In the genomic region with DNA sequence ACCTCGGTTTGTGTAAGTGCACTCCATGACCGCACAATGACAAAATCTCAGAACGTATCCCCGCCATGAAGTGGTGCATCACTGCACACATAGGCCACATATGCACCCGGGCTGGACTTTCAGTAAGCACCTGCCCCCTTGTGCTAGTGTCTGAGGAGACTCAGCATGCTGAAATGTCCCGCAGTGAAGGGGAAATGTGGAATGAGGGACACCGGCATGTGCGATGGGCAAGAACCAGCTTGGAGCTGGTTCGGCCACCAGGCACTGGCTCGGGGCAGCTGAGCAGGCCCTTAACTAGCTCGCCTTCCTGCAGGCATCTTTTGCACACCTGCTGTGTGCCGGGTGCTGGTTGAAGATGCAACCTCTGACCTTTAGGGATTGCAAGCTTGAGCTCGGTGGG, we compare ENCODE assay signal across 22 cellular contexts.
"Had no signal": no experiment of that assay in that cellular context is flagged by ENCODE, and none has a peak within 500 bp of the region (broad histone marks: within the 10 kb centered on the region; RNA-seq: fewer than 3 reads in every experiment).

No MANE protein-coding gene starts in this region.

- DNase-seq: activated CD4-positive, alpha-beta memory T cell treated with anti-CD3 and anti-CD28 coated beads for 36 hours; activated CD4-positive, alpha-beta T cell treated with anti-CD3 and anti-CD28 coated beads for 48 hours; activated effector memory CD4-positive, alpha-beta T cell treated with Interleukin-2 at 50 U/mL for 16 hours; activated naive CD4-positive, alpha-beta T cell treated with anti-CD3 and anti-CD28 coated beads for 36 hours; activated naive CD8-positive, alpha-beta T cell treated with anti-CD3 and anti-CD28 coated beads, Interleukin-2, amount 10 ng/mL, durations not matched to agents 7 days and 5 days; activated T-cell treated with anti-CD3 and anti-CD28 coated beads, Interleukin-2, amount 50 U/mL, for 72 hours; amniotic stem cell; cerebellar nuclear complex; lower lobe of right lung; midbrain; nephron progenitor cell; occipital lobe; posterior cingulate gyrus; stimulated activated CD4-positive, alpha-beta T cell treated with anti-CD3 and anti-CD28 coated beads, Interleukin-15, amount 100 ng/mL, for 24 hours; stimulated activated naive B cell treated with anti-CD40 and anti-IgM and Interleukin-4, amounts not matched to agents 10 μg/mL and 1 μg/mL and 100 μg/mL, for 72 hours; transverse colon had no signal

- H3K36me3 ChIP-seq: breast epithelium, lower lobe of right lung, transverse colon had no signal

- H3K4me1 Mint-ChIP-seq: activated naive CD8-positive, alpha-beta T cell treated with anti-CD3 and anti-CD28 coated beads, Interleukin-2, amount 10 ng/mL, durations not matched to agents 7 days and 5 days had no signal

- FAIRE-seq: endometrium had no signal

- H3K9me3 Mint-ChIP-seq: activated CD4-positive, alpha-beta memory T cell treated with anti-CD3 and anti-CD28 coated beads for 36 hours; activated naive CD4-positive, alpha-beta T cell treated with anti-CD3 and anti-CD28 coated beads for 36 hours; activated naive CD8-positive, alpha-beta T cell treated with anti-CD3 and anti-CD28 coated beads, Interleukin-2, amount 10 ng/mL, durations not matched to agents 7 days and 5 days; activated T-cell treated with anti-CD3 and anti-CD28 coated beads, Interleukin-2, amount 50 U/mL, for 72 hours had no signal

- H3K36me3 Mint-ChIP-seq: activated CD4-positive, alpha-beta memory T cell treated with anti-CD3 and anti-CD28 coated beads for 36 hours; activated naive CD8-positive, alpha-beta T cell treated with anti-CD3 and anti-CD28 coated beads, Interleukin-2, amount 10 ng/mL, durations not matched to agents 7 days and 5 days; stimulated activated naive B cell treated with anti-CD40 and anti-IgM and Interleukin-4, amounts not matched to agents 10 μg/mL and 1 μg/mL and 100 μg/mL, for 72 hours had no signal

- H3K4me3 ChIP-seq: breast epithelium, coronary artery, lower lobe of right lung, smooth muscle cell, transverse colon had no signal

- H3K4me2 ChIP-seq: smooth muscle cell had no signal

- H3K27ac ChIP-seq: breast epithelium, coronary artery, lower lobe of right lung, transverse colon had no signal

- H3K27me3 ChIP-seq: breast epithelium, transverse colon had no signal

- H3K9me3 ChIP-seq: breast epithelium, lower lobe of right lung, transverse colon had no signal

- H3K27me3 Mint-ChIP-seq: activated CD4-positive, alpha-beta memory T cell treated with anti-CD3 and anti-CD28 coated beads for 36 hours had no signal

- ATAC-seq: activated T-cell treated with anti-CD3 and anti-CD28 coated beads, Interleukin-2, amount 50 U/mL, for 72 hours; left lobe of liver; lower lobe of right lung; sciatic nerve; stimulated activated naive B cell treated with anti-CD40 and anti-IgM and Interleukin-4, amounts not matched to agents 10 μg/mL and 1 μg/mL and 100 μg/mL, for 72 hours had no signal

- H3K4me1 ChIP-seq: breast epithelium had no signal

- H3K4me3 Mint-ChIP-seq: activated CD4-positive, alpha-beta memory T cell treated with anti-CD3 and anti-CD28 coated beads for 36 hours; activated naive CD4-positive, alpha-beta T cell treated with anti-CD3 and anti-CD28 coated beads for 36 hours; activated naive CD8-positive, alpha-beta T cell treated with anti-CD3 and anti-CD28 coated beads, Interleukin-2, amount 10 ng/mL, durations not matched to agents 7 days and 5 days; activated T-cell treated with anti-CD3 and anti-CD28 coated beads, Interleukin-2, amount 50 U/mL, for 72 hours; nephron progenitor cell; stimulated activated naive B cell treated with anti-CD40 and anti-IgM and Interleukin-4, amounts not matched to agents 10 μg/mL and 1 μg/mL and 100 μg/mL, for 72 hours had no signal

- H3K27ac Mint-ChIP-seq: activated CD4-positive, alpha-beta memory T cell treated with anti-CD3 and anti-CD28 coated beads for 36 hours; activated naive CD4-positive, alpha-beta T cell treated with anti-CD3 and anti-CD28 coated beads for 36 hours; activated naive CD8-positive, alpha-beta T cell treated with anti-CD3 and anti-CD28 coated beads, Interleukin-2, amount 10 ng/mL, durations not matched to agents 7 days and 5 days; activated T-cell treated with anti-CD3 and anti-CD28 coated beads, Interleukin-2, amount 50 U/mL, for 72 hours; nephron progenitor cell; stimulated activated naive B cell treated with anti-CD40 and anti-IgM and Interleukin-4, amounts not matched to agents 10 μg/mL and 1 μg/mL and 100 μg/mL, for 72 hours had no signal
